Comparison of ENCODE assay signal across 34 cellular contexts in genomic region chr18:34702814-34703213, GRCh38. TPM values are rescaled to one million over a fixed set of nuclear protein-coding genes. Genes with fewer than 3 reads are reported as not detected.
"Had no signal": no experiment of that assay in that cellular context is flagged by ENCODE, and none has a peak within 500 bp of the region (broad histone marks: within the 10 kb centered on the region; RNA-seq: fewer than 3 reads in every experiment).

No MANE protein-coding gene starts in this region.

- ATAC-seq: activated CD8-positive, alpha-beta T cell treated with anti-CD3 and anti-CD28 coated beads for 36 hours; activated naive CD4-positive, alpha-beta T cell treated with anti-CD3 and anti-CD28 coated beads, Interleukin-2, amount 50 U/mL, for 72 hours; activated T-cell treated with anti-CD3 and anti-CD28 coated beads, Interleukin-2, amount 50 U/mL, for 4 hours; activated T-cell treated with anti-CD3 and anti-CD28 coated beads, Interleukin-2, amount 50 U/mL, for 72 hours; activated T-helper 17 cell treated with anti-CD3 and anti-CD28 coated beads, Interleukin-2, amount 50 U/mL, for 72 hours; body of pancreas had no signal

- DNase-seq: activated B cell treated with CpG ODN at 0.5 μM for 24 hours; activated CD4-positive, alpha-beta memory T cell treated with anti-CD3 and anti-CD28 coated beads for 36 hours; activated CD4-positive, alpha-beta T cell treated with anti-CD3 and anti-CD28 coated beads for 4 hours; activated CD4-positive, alpha-beta T cell treated with anti-CD3 and anti-CD28 coated beads, Interleukin-2, amount 10 ng/mL, durations not matched to agents 24 days and 14 days; activated CD4-positive, alpha-beta T cell treated with anti-CD3 and anti-CD28 coated beads, Interleukin-2, amount 50 U/mL, for 1 hour; activated CD4-positive, alpha-beta T cell treated with anti-CD3 and anti-CD28 coated beads, Interleukin-2, amount 50 U/mL, for 4 hours; activated CD4-positive, CD25-positive, alpha-beta regulatory T cell treated with anti-CD3 and anti-CD28 coated beads, Interleukin-2, amount 50 U/mL, for 72 hours; activated CD8-positive, alpha-beta memory T cell treated with anti-CD3 and anti-CD28 coated beads, Interleukin-2, amount 50 U/mL, for 4 hours; activated CD8-positive, alpha-beta T cell treated with anti-CD3 and anti-CD28 coated beads for 36 hours; activated effector memory CD4-positive, alpha-beta T cell treated with anti-CD3 and anti-CD28 coated beads, Interleukin-2, amount 50 U/mL, for 16 hours; activated gamma-delta T cell treated with Interleukin-2 at 50 U/mL for 16 hours; activated naive CD4-positive, alpha-beta T cell; activated naive CD4-positive, alpha-beta T cell treated with anti-CD3 and anti-CD28 coated beads for 36 hours; activated naive CD4-positive, alpha-beta T cell treated with anti-CD3 and anti-CD28 coated beads, Interleukin-2, amount 50 U/mL, for 16 hours; activated naive CD8-positive, alpha-beta T cell treated with anti-CD3 and anti-CD28 coated beads for 36 hours; activated T-cell treated with anti-CD3 and anti-CD28 coated beads for 4 hours; activated T-cell treated with anti-CD3 and anti-CD28 coated beads, Interleukin-2, amount 50 U/mL, for 1 hour; activated T-cell treated with anti-CD3 and anti-CD28 coated beads, Interleukin-2, amount 50 U/mL, for 4 hours; activated T-cell treated with anti-CD3 and anti-CD28 coated beads, Interleukin-2, amount 50 U/mL, for 72 hours; adrenal gland; amniotic stem cell; aorta; body of pancreas; brain microvascular endothelial cell; central memory CD4-positive, alpha-beta T cell; T-helper 1 cell; T-helper 2 cell; T-helper 9 cell had no signal

- H3K36me3 ChIP-seq: adrenal gland, brain microvascular endothelial cell, breast epithelium had no signal

- H3K9me3 ChIP-seq: adrenal gland, body of pancreas, breast epithelium had no signal

- H3K27ac ChIP-seq: adrenal gland, body of pancreas, brain microvascular endothelial cell, breast epithelium, VCaP had no signal

- H3K4me3 ChIP-seq: adrenal gland, body of pancreas, breast epithelium had no signal

- H3K27me3 ChIP-seq: adrenal gland, body of pancreas, brain microvascular endothelial cell, breast epithelium had no signal

RNA-seq across cellular contexts. Expression of gene DTNA, which starts 7.3 kb away (rescaled TPM):
- total RNA-seq: activated B cell treated with CpG ODN at 0.5 μM for 24 hours; activated CD4-positive, alpha-beta memory T cell treated with anti-CD3 and anti-CD28 coated beads for 36 hours; activated CD4-positive, alpha-beta T cell treated with anti-CD3 and anti-CD28 coated beads, Interleukin-2, amount 10 ng/mL, durations not matched to agents 24 days and 14 days; activated CD8-positive, alpha-beta memory T cell treated with anti-CD3 and anti-CD28 coated beads for 36 hours; activated T-helper 1 cell treated with anti-CD3 and anti-CD28 coated beads, Interleukin-12 subunit alpha, Interleukin-12 subunit beta, Interleukin-2, Interleukin-4 antibody, amounts not matched to agents 30 ng/mL and 10 ng/mL and 1 ng/mL, durations not matched to agents 14 hours and 24 hours and 36 hours had no signal
